22 cellular contexts compared by ENCODE assay signal in the genomic region with DNA sequence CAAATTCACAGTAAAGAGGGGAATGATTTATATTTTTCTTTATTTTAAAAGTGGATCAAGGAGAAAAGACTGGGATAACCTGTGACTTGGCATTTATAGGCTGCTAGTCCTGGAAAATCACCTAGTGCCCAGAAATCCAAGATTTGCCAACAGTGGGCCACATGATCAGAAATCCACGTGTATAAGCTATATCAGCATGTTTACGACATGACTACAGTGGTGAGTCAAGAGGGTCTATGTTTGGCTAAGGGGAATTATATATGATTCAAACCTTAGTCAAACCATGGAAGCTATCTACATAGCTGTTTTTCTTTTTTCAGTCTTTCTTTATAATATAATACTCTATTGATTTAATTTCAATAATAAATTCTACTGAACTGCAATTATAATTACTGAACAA. TPM values are rescaled to one million over a fixed set of nuclear protein-coding genes. Genes with fewer than 3 reads are reported as not detected.
A peak's percentile ranks its signal among the peaks of the same experiment; 100 is the strongest.
DNase-seq lines count a peak whose midpoint lies in the region; ATAC-seq and TF ChIP-seq lines count a peak whose summit lies in the region.
"Had no signal": no experiment of that assay in that cellular context is flagged by ENCODE, and none has a peak within 500 bp of the region (broad histone marks: within the 10 kb centered on the region; RNA-seq: fewer than 3 reads in every experiment).

No MANE protein-coding gene starts in this region.

- no peak overlapping the region for H2AFZ ChIP-seq in Karpas-422 (ENCODE audit: low read length)

- TF ChIP-seq CTCF in AG04450 (IDR thresholded peaks at IDR 0.05; ENCODE audit: low read depth, low read length), result no peak
- TF ChIP-seq CTCF in brain microvascular endothelial cell (IDR thresholded peaks at IDR 0.05; ENCODE audit: low read depth, low read length, missing control alignments), result no peak

- peaks cover 0 to 4% (median 0%) of the 10 kb centered on the region in 11 donors for H3K9me3 Mint-ChIP-seq in naive thymus-derived CD4-positive, alpha-beta T cell
- H3K9me3 Mint-ChIP-seq: natural killer cell treated with Interleukin-12 subunit alpha and Interleukin-12 subunit beta and Interleukin-15 and Interleukin-18, amount 100 ng/mL, for 72 hours had no signal

- H3K27me3 ChIP-seq in AG04450 (ENCODE audit: control insufficient read depth, insufficient read depth, low read length), result no peaks in the 10 kb centered on the region
- H3K27me3 ChIP-seq in Karpas-422 (ENCODE audit: low read length), result no peaks in the 10 kb centered on the region
- no peaks in the 10 kb centered on the region for H3K27me3 ChIP-seq in brain microvascular endothelial cell (replicated peaks)
- H3K27me3 ChIP-seq in naive thymus-derived CD4-positive, alpha-beta T cell (ENCODE audit: control insufficient read depth in 2 of 2, insufficient read depth in 2 of 2, low read length in 2 of 2), result no peaks in the 10 kb centered on the region
- H3K27me3 ChIP-seq: right atrium auricular region had no signal

- H3K27me3 Mint-ChIP-seq in naive thymus-derived CD4-positive, alpha-beta T cell, result no peaks in the 10 kb centered on the region
- H3K27me3 Mint-ChIP-seq: B cell; natural killer cell treated with Interleukin-12 subunit alpha and Interleukin-12 subunit beta and Interleukin-15 and Interleukin-18, amount 100 ng/mL, for 72 hours had no signal

- no peaks in the 10 kb centered on the region for H3K9me2 ChIP-seq in Karpas-422 (replicated peaks; ENCODE audit: insufficient read depth, low read length)

- H3K4me3 Mint-ChIP-seq in naive thymus-derived CD4-positive, alpha-beta T cell, result no peak overlapping the region
- H3K4me3 Mint-ChIP-seq: activated naive CD4-positive, alpha-beta T cell treated with anti-CD3 and anti-CD28 coated beads for 36 hours; B cell; natural killer cell treated with Interleukin-12 subunit alpha and Interleukin-12 subunit beta and Interleukin-15 and Interleukin-18, amount 100 ng/mL, for 72 hours; WTC11 had no signal

- H4K20me1 ChIP-seq in Karpas-422 (ENCODE audit: insufficient read depth, low read depth, low read length), result no peaks in the 10 kb centered on the region

- no peaks in the 10 kb centered on the region for H3K9me3 ChIP-seq in AG04450 (ENCODE audit: control insufficient read depth, insufficient read depth, low read length)
- H3K9me3 ChIP-seq in Karpas-422 (ENCODE audit: low read length), result no peaks in the 10 kb centered on the region
- no peaks in the 10 kb centered on the region for H3K9me3 ChIP-seq in naive thymus-derived CD4-positive, alpha-beta T cell (ENCODE audit: control insufficient read depth in 2 of 3, low read length in 3 of 3)
- H3K9me3 ChIP-seq: HAP-1, right atrium auricular region had no signal

- peak; percentile 55 for DNase-seq in AG04450 (ENCODE audit: low read depth, low spot score)
- DNase-seq in Karpas-422, result no peak
- DNase-seq in brain microvascular endothelial cell, result peak; percentile 67
- DNase-seq in iris pigment epithelial cell (ENCODE audit: low read depth), result peak; percentile 83
- DNase-seq in naive thymus-derived CD4-positive, alpha-beta T cell, result no peak
- no peak for DNase-seq in NCI-H128 (lab: John Stamatoyannopoulos, UW; ENCODE audit: unreplicated experiment)
- no peak for DNase-seq in D341Med (ENCODE audit: low spot score)
- DNase-seq in foreskin melanocyte, result no peak
- DNase-seq: activated naive CD4-positive, alpha-beta T cell treated with anti-CD3 and anti-CD28 coated beads for 36 hours; cerebellar nuclear complex; KG1; left ventricle myocardium superior; NCI-H1694; stimulated activated CD4-positive, alpha-beta T cell treated with anti-CD3 and anti-CD28 coated beads, Interleukin-2, amount 100 ng/mL, for 48 hours; SW 1271 had no signal

- peaks cover 32% of the 10 kb centered on the region for H3K4me1 ChIP-seq in Karpas-422 (ENCODE audit: low read length)
- peaks cover 0 to 3% of the 10 kb centered on the region in 2 donors for H3K4me1 ChIP-seq in naive thymus-derived CD4-positive, alpha-beta T cell (ENCODE audit: control insufficient read depth in 2 of 2, insufficient read depth in 2 of 2, low read length in 2 of 2)
- H3K4me1 ChIP-seq: right atrium auricular region had no signal

- H3K4me1 Mint-ChIP-seq in naive thymus-derived CD4-positive, alpha-beta T cell, result peaks cover 0 to 33% (median 19%) of the 10 kb centered on the region in 7 donors

- peak overlapping the region in 1 of 9 donors; percentile 13 for H3K27ac Mint-ChIP-seq in naive thymus-derived CD4-positive, alpha-beta T cell
- H3K27ac Mint-ChIP-seq: activated naive CD4-positive, alpha-beta T cell treated with anti-CD3 and anti-CD28 coated beads for 36 hours; B cell; natural killer cell treated with Interleukin-12 subunit alpha and Interleukin-12 subunit beta and Interleukin-15 and Interleukin-18, amount 100 ng/mL, for 72 hours had no signal

- H3K36me3 ChIP-seq in Karpas-422 (ENCODE audit: insufficient read depth, low read length) (no peaks in the 10 kb centered on the region), brain microvascular endothelial cell (replicated peaks) (no peaks in the 10 kb centered on the region)
- H3K36me3 ChIP-seq in naive thymus-derived CD4-positive, alpha-beta T cell (ENCODE audit: control insufficient read depth in 2 of 3, insufficient read depth in 3 of 3, low read length in 3 of 3), result peaks cover 8 to 49% (median 12%) of the 10 kb centered on the region in 3 experiments
- H3K36me3 ChIP-seq: HAP-1, right atrium auricular region had no signal

- peak overlapping the region; percentile 58 for H3K4me2 ChIP-seq in Karpas-422 (ENCODE audit: low read depth, low read length, poor library complexity, severe bottlenecking)

- H3K36me3 Mint-ChIP-seq in naive thymus-derived CD4-positive, alpha-beta T cell, result peaks cover 11 to 81% (median 62%) of the 10 kb centered on the region in 5 donors

- no peaks in the 10 kb centered on the region for H3K79me2 ChIP-seq in Karpas-422 (ENCODE audit: low read length)

- no peak overlapping the region for H3K27ac ChIP-seq in AG04450 (ENCODE audit: low read depth, low read length)
- H3K27ac ChIP-seq in Karpas-422 (ENCODE audit: low read length), result no peak overlapping the region
- peak overlapping the region; percentile 14 for H3K27ac ChIP-seq in brain microvascular endothelial cell
- H3K27ac ChIP-seq in naive thymus-derived CD4-positive, alpha-beta T cell (ENCODE audit: low read depth, low read length), result no peak overlapping the region
- H3K27ac ChIP-seq: right atrium auricular region had no signal

- in situ Hi-C loops in brain microvascular endothelial cell (cut with HindIII; ENCODE audit: low pct_ligation_motif_present, low sequenced_read_pairs), result no loop called here

- no peak overlapping the region for H3K4me3 ChIP-seq in AG04450 (ENCODE audit: low read depth, low read length)
- H3K4me3 ChIP-seq in Karpas-422 (ENCODE audit: low read length), result no peak overlapping the region
- H3K4me3 ChIP-seq in brain microvascular endothelial cell (ENCODE audit: low read depth, low read length), result no peak overlapping the region
- no peak overlapping the region for H3K4me3 ChIP-seq in naive thymus-derived CD4-positive, alpha-beta T cell (ENCODE audit: low read length)
- H3K4me3 ChIP-seq: HAP-1, right atrium auricular region had no signal

- CTCF ChIA-PET in AG04450 (lab: Charles Lee), result no interaction called here
- CTCF ChIA-PET in naive thymus-derived CD4-positive, alpha-beta T cell (lab: Charles Lee), result interaction anchor here (2.6 kb wide), 1 partner anchor 11 kb away, joined by 8 read pairs; no protein-coding TSS in a partner anchor

- POLR2A ChIA-PET in AG04450 (lab: Yijun Ruan, JAX), result interaction anchor here (0.6 to 0.7 kb wide), 2 partner anchors 36 to 395 kb away, joined by 3 to 4 read pairs; a partner anchor contains a TSS
- POLR2A ChIA-PET in naive thymus-derived CD4-positive, alpha-beta T cell (lab: Charles Lee), result interaction anchor here (0.5 to 0.8 kb wide), 2 partner anchors 10 to 977 kb away, joined by 3 read pairs; no protein-coding TSS in a partner anchor

- H3K9ac ChIP-seq in Karpas-422 (ENCODE audit: low read length), result no peak overlapping the region

- intact Hi-C loops in naive thymus-derived CD4-positive, alpha-beta T cell (cut with micrococcal nuclease), result loop anchor here in 1 of 2 donors (5.0 kb wide), 1 partner anchor 50 kb away; no protein-coding TSS in a partner anchor

- ATAC-seq in naive thymus-derived CD4-positive, alpha-beta T cell, result no peak
- ATAC-seq: left ventricle myocardium superior; natural killer cell treated with Interleukin-12 subunit alpha and Interleukin-12 subunit beta and Interleukin-15 and Interleukin-18, amount 100 ng/mL, for 72 hours had no signal

RNA-seq across cellular contexts. Expression of a gene that starts 14.3 kb away (rescaled TPM):
- polyA plus RNA-seq in AG04450 (2011; rRNA removed), result 8.5 and 12.1 TPM in 2 replicates
- polyA minus RNA-seq in AG04450 (2011; rRNA and poly(A)+ RNA removed), result 3.7 and 8.3 TPM in 2 replicates
- total RNA-seq in Karpas-422 (2014; rRNA removed; shearing (Covaris generic); ENCODE audit: low replicate concordance), result 0.83 and 2.9 TPM in 2 replicates
- 10 to 100 TPM in 4 of 5 experiments, 1 to 10 TPM in 1; 9.3 to 15.2 (median 13.6) TPM for total RNA-seq in naive thymus-derived CD4-positive, alpha-beta T cell
- 1 to 10 TPM; 7.6 to 7.9 TPM for polyA plus RNA-seq in naive thymus-derived CD4-positive, alpha-beta T cell
- total RNA-seq: NCI-H460, OCI-LY7 had no signal

Comparison
In these comparisons a context has a peak if more than half of its experiments do, and no peak if none do; other contexts are left out.
1. DNase-seq: peak in AG04450 (single experiment), brain microvascular endothelial cell (single experiment) and iris pigment epithelial cell (single experiment); none in Karpas-422 (single experiment), naive thymus-derived CD4-positive, alpha-beta T cell (0 of 9), NCI-H128 (single experiment), D341Med (single experiment) and foreskin melanocyte (single experiment).